9 cellular contexts compared by ENCODE assay signal in genomic region chr1:59815892-59816291, GRCh38. TPM values are rescaled to one million over a fixed set of nuclear protein-coding genes. Genes with fewer than 3 reads are reported as not detected.
DNase-seq lines count a peak whose midpoint lies in the region; TF ChIP-seq lines count a peak whose summit lies in the region.
"Had no signal": no experiment of that assay in that cellular context is flagged by ENCODE, and none has a peak within 500 bp of the region (broad histone marks: within the 10 kb centered on the region; RNA-seq: fewer than 3 reads in every experiment).

No MANE protein-coding gene starts in this region.

- no peak overlapping the region for H4K12ac ChIP-seq in trophoblast cell (ENCODE audit: low read depth, low read length)

- DNase-seq in NCI-H69 (lab: John Stamatoyannopoulos, UW) (peak; percentile 40), trophoblast cell (peak; percentile 75 to 91), Karpas-422 (no peak), NCI-H446 treated with DMSO at 0.1 percent for 48 hours (lab: John Stamatoyannopoulos, UW) (no peak), KBM-7 (no peak)
- DNase-seq: glutamatergic neuron, uterus had no signal

- H2BK12ac ChIP-seq in trophoblast cell (ENCODE audit: low read length): no peak overlapping the region

- no peak overlapping the region for H3K27ac ChIP-seq in HEK293 (ENCODE audit: extremely low read depth, low read depth, low read length)
- no peak overlapping the region for H3K27ac ChIP-seq in esophagus (ENCODE audit: low read depth in 2 of 2, low read length in 1 of 2)
- H3K27ac ChIP-seq in trophoblast cell (ENCODE audit: low read depth, low read length): no peak overlapping the region
- H3K27ac ChIP-seq in Karpas-422 (ENCODE audit: low read length): no peak overlapping the region
- H3K27ac ChIP-seq: uterus had no signal

- no peak overlapping the region for H3K4ac ChIP-seq in trophoblast cell (ENCODE audit: low read depth, low read length)

- H3K9me3 ChIP-seq in HEK293 (ENCODE audit: control insufficient read depth, insufficient read depth, low read depth, low read length) (no peaks in the 10 kb centered on the region), esophagus (ENCODE audit: control insufficient read depth in 2 of 2, insufficient read depth in 1 of 2, low read depth in 1 of 2, low read length in 1 of 2) (no peaks in the 10 kb centered on the region), trophoblast cell (ENCODE audit: insufficient read depth, low read depth, low read length) (no peaks in the 10 kb centered on the region), Karpas-422 (ENCODE audit: low read length) (no peaks in the 10 kb centered on the region)
- H3K9me3 ChIP-seq: uterus had no signal

- no peak overlapping the region for H2AK5ac ChIP-seq in trophoblast cell (ENCODE audit: low read length)

- no peak overlapping the region for H2BK120ac ChIP-seq in trophoblast cell (ENCODE audit: insufficient read depth, low read length, poor library complexity)

- POLR2A ChIA-PET in HEK293 (lab: Yijun Ruan, JAX): interaction anchor here (0.8 kb wide), 1 partner anchor 50 kb away, joined by 3 read pairs; no protein-coding TSS in a partner anchor

- no peak overlapping the region for H2BK5ac ChIP-seq in trophoblast cell (ENCODE audit: low read depth, low read length, poor library complexity)

- H3K36me3 ChIP-seq in HEK293 (ENCODE audit: control insufficient read depth in 2 of 2, insufficient read depth in 1 of 2, low read length in 2 of 2): no peaks in the 10 kb centered on the region
- no peaks in the 10 kb centered on the region for H3K36me3 ChIP-seq in esophagus (ENCODE audit: control insufficient read depth in 2 of 2, insufficient read depth in 2 of 2, low read length in 1 of 2)
- H3K36me3 ChIP-seq in trophoblast cell (ENCODE audit: control insufficient read depth in 1 of 2, insufficient read depth in 2 of 2, low read length in 2 of 2): no peaks in the 10 kb centered on the region
- no peaks in the 10 kb centered on the region for H3K36me3 ChIP-seq in Karpas-422 (ENCODE audit: insufficient read depth, low read length)
- H3K36me3 ChIP-seq: uterus had no signal

- H3K27me3 ChIP-seq in esophagus (ENCODE audit: control insufficient read depth in 1 of 2, insufficient read depth in 2 of 2, low read length in 2 of 2) (no peaks in the 10 kb centered on the region), trophoblast cell (ENCODE audit: insufficient read depth, low read length) (no peaks in the 10 kb centered on the region), Karpas-422 (ENCODE audit: low read length) (no peaks in the 10 kb centered on the region)

- CTCF ChIA-PET in HEK293 (lab: Yijun Ruan, JAX): no interaction called here

- H4K91ac ChIP-seq in trophoblast cell (ENCODE audit: low read depth, low read length): no peak overlapping the region

- H3K79me1 ChIP-seq in trophoblast cell (ENCODE audit: low read length): peaks cover 3% of the 10 kb centered on the region

- H4K8ac ChIP-seq in trophoblast cell (ENCODE audit: low read depth, low read length): no peak overlapping the region

- H3K4me1 ChIP-seq in HEK293 (ENCODE audit: control insufficient read depth, insufficient read depth, low read length): peaks cover 7% of the 10 kb centered on the region
- no peaks in the 10 kb centered on the region for H3K4me1 ChIP-seq in esophagus (ENCODE audit: control insufficient read depth in 2 of 2, insufficient read depth in 2 of 2, low read length in 1 of 2)
- H3K4me1 ChIP-seq in trophoblast cell (ENCODE audit: control insufficient read depth in 1 of 2, insufficient read depth in 2 of 2, low read length in 2 of 2): peaks cover 4 to 5% of the 10 kb centered on the region in 2 experiments
- H3K4me1 ChIP-seq in Karpas-422 (ENCODE audit: low read length): no peaks in the 10 kb centered on the region
- H3K4me1 ChIP-seq: uterus had no signal

- H2AFZ ChIP-seq in trophoblast cell (ENCODE audit: insufficient read depth, low read length, poor library complexity) (no peak overlapping the region), Karpas-422 (ENCODE audit: low read length) (no peak overlapping the region)

- no peak overlapping the region for H3K14ac ChIP-seq in trophoblast cell (ENCODE audit: low read length)

- no peak overlapping the region for H3K18ac ChIP-seq in trophoblast cell (ENCODE audit: low read length)

- no peak overlapping the region for H3K23ac ChIP-seq in trophoblast cell (ENCODE audit: low read length)

- H3K4me3 ChIP-seq in HEK293 (ENCODE audit: low read depth, low read length) (peak overlapping the region; percentile 89), esophagus (ENCODE audit: low read depth in 1 of 2, low read length in 2 of 2) (peak overlapping the region; percentile 13 to 60), trophoblast cell (ENCODE audit: low read depth, low read length) (no peak overlapping the region), Karpas-422 (ENCODE audit: low read length) (no peak overlapping the region)
- H3K4me3 ChIP-seq: uterus had no signal

- WGBS in esophagus, 2 donors: 28 to 33% methylated on average over 3 of the region's 3 CpGs
- no CpG with 5 or more reads among the region's 3 CpGs for WGBS in trophoblast cell (ENCODE audit: extremely low coverage, insufficient coverage, insufficient read length)

- H3K9me2 ChIP-seq in Karpas-422 (replicated peaks; ENCODE audit: insufficient read depth, low read length): no peaks in the 10 kb centered on the region

- peaks cover 3% of the 10 kb centered on the region for H3K79me2 ChIP-seq in trophoblast cell (ENCODE audit: control insufficient read depth, insufficient read depth, low read length, poor library complexity)
- no peaks in the 10 kb centered on the region for H3K79me2 ChIP-seq in Karpas-422 (ENCODE audit: low read length)

- H3K4me2 ChIP-seq in trophoblast cell (ENCODE audit: low read length) (peak overlapping the region; percentile 81), Karpas-422 (ENCODE audit: low read depth, low read length, poor library complexity, severe bottlenecking) (no peak overlapping the region)

- in situ Hi-C loops in KBM-7 (cut with MboI; ENCODE audit: low pct_unique_long_range_greater_than_20kb, low sequenced_read_pairs): no loop called here

- H3K9ac ChIP-seq in trophoblast cell (ENCODE audit: low read length) (no peak overlapping the region), Karpas-422 (ENCODE audit: low read length) (no peak overlapping the region)

- TF ChIP-seq CTCF in HEK293 (tag by site-specific recombination; IDR thresholded peaks at IDR 0.05): no peak

- no peaks in the 10 kb centered on the region for H4K20me1 ChIP-seq in Karpas-422 (ENCODE audit: insufficient read depth, low read depth, low read length)

TF ChIP-seq in HEK293, 187 proteins besides CTCF, POLR2A, EP300 and RAD21:
- TF ChIP-seq ZNF366 (tag by site-specific recombination; conservative IDR thresholded peaks at IDR 0.05): 0 out of 2 replicates have a peak, but pooled peaks have one; percentile 6
- no peak for TF ChIP-seq ZBTB48 (tag by site-specific recombination; IDR thresholded peaks at IDR 0.05)
- TF ChIP-seq MZF1 (tag by site-specific recombination; IDR thresholded peaks at IDR 0.05; ENCODE audit: borderline replicate concordance): no peak
- no peak for TF ChIP-seq ZNF473 (tag by site-specific recombination; IDR thresholded peaks at IDR 0.05)
- TF ChIP-seq ZBTB17 (tag by site-specific recombination; IDR thresholded peaks at IDR 0.05): peak; percentile 85
TF ChIP-seq in HEK293: peak in this region for 2.

RNA-seq across cellular contexts. Expression of gene HOOK1, which starts 1.1 kb away (rescaled TPM):
- polyA plus RNA-seq in esophagus: 10 to 100 TPM in 1 of 2 donors, 1 to 10 TPM in 1; 9.2 to 14.1 TPM
- 4.5 and 4.7 TPM in 2 replicates for polyA plus RNA-seq in trophoblast cell (2013)
- total RNA-seq in Karpas-422 (2014; rRNA removed; shearing (Covaris generic); ENCODE audit: low replicate concordance): not detected in 2 replicates

Comparison
In these comparisons a context has a peak if more than half of its experiments do, and no peak if none do; other contexts are left out.
1. H3K4me3 ChIP-seq: peak in HEK293 (single experiment) and esophagus (2 of 2); none in trophoblast cell (single experiment) and Karpas-422 (single experiment).
2. DNase-seq: peak in NCI-H69 (single experiment) and trophoblast cell (2 of 2); none in Karpas-422 (single experiment), NCI-H446 treated with DMSO at 0.1 percent for 48 hours (single experiment) and KBM-7 (single experiment).